ENCODE assay signal across 8 cellular contexts in genomic region chr3:184525337-184526157, GRCh38. TPM values are rescaled to one million over a fixed set of nuclear protein-coding genes. Genes with fewer than 3 reads are reported as not detected.
A peak's percentile ranks its signal among the peaks of the same experiment; 100 is the strongest.
DNase-seq lines count a peak whose midpoint lies in the region; ATAC-seq and TF ChIP-seq lines count a peak whose summit lies in the region.

No MANE protein-coding gene starts in this region.

- no peak overlapping the region for H3K27ac ChIP-seq in MM.1S (ENCODE audit: low read length)

- peaks cover 16 to 28% (median 22%) of the 10 kb centered on the region in 3 donors for H3K27me3 Mint-ChIP-seq in CD14-positive monocyte (ENCODE audit: low read depth in 3 of 3)

- peaks cover 25% of the 10 kb centered on the region for H3K27me3 ChIP-seq in MM.1S (replicated peaks; ENCODE audit: insufficient read depth, low read length)

- no peaks in the 10 kb centered on the region for H3K4me1 ChIP-seq in MM.1S (ENCODE audit: low read length)

- H3K36me3 Mint-ChIP-seq in CD14-positive monocyte = no peaks in the 10 kb centered on the region

- peaks cover 0 to 4% (median 0%) of the 10 kb centered on the region in 7 donors for H3K9me3 Mint-ChIP-seq in CD14-positive monocyte

- no peaks in the 10 kb centered on the region for H3F3A ChIP-seq in MM.1S (ENCODE audit: insufficient read depth, low read length)

- TF ChIP-seq CTCF in CD14-positive monocyte (IDR thresholded peaks at IDR 0.05) (no peak), MM.1S (IDR thresholded peaks at IDR 0.05; ENCODE audit: low read length) (no peak), astrocyte of the spinal cord (IDR thresholded peaks at IDR 0.05; ENCODE audit: low read depth, low read length) (no peak)

- no peaks in the 10 kb centered on the region for H3K9me3 ChIP-seq in MM.1S (replicated peaks; ENCODE audit: insufficient read depth, low read length)

- intact Hi-C loops in CD14-positive monocyte (cut with micrococcal nuclease) = no loop called here

- peaks cover 31% of the 10 kb centered on the region for H3K4me1 Mint-ChIP-seq in CD14-positive monocyte

- H3K36me3 ChIP-seq in MM.1S (replicated peaks; ENCODE audit: insufficient read depth, low read length) = no peaks in the 10 kb centered on the region

- H3K4me2 ChIP-seq in MM.1S (ENCODE audit: low read depth, low read length) = peak overlapping the region; percentile 34; the same call in 1 of the 2 replicates

- peak overlapping the region; percentile 61 for H2AFZ ChIP-seq in MM.1S (ENCODE audit: low read length)

- no peak for DNase-seq in CD14-positive monocyte (ENCODE audit: low spot score)
- no peak for DNase-seq in MM.1S
- no peak for DNase-seq in astrocyte of the spinal cord (ENCODE audit: low read depth, low spot score)
- DNase-seq in iPS-NIHi7 (ENCODE audit: extremely low spot score) = peak; percentile 58
- DNase-seq in stimulated activated CD8-positive, alpha-beta memory T cell treated with anti-CD3 and anti-CD28 coated beads, Interleukin-4, amount 100 ng/mL, for 48 hours = peak; percentile 33
- DNase-seq in central memory CD4-positive, alpha-beta T cell = no peak
- DNase-seq in NAMALWA (ENCODE audit: low spot score) = no peak

- H3K4me3 Mint-ChIP-seq in CD14-positive monocyte = peak overlapping the region; percentile 84 to 94

- H3K4me3 ChIP-seq in MM.1S (ENCODE audit: low read length) = peak overlapping the region; percentile 33; the same call in 1 of the 2 replicates
- H3K4me3 ChIP-seq in astrocyte of the spinal cord (ENCODE audit: low read depth, low read length) = peak overlapping the region; percentile 28

- no peaks in the 10 kb centered on the region for H4K20me1 ChIP-seq in MM.1S (ENCODE audit: insufficient read depth, low read length)

- H3K9ac ChIP-seq in MM.1S (ENCODE audit: low read length) = no peak overlapping the region

- in situ Hi-C loops in astrocyte of the spinal cord (cut with HindIII; ENCODE audit: low sequenced_read_pairs) = no loop called here

- no peaks in the 10 kb centered on the region for H3K9me2 ChIP-seq in MM.1S (replicated peaks; ENCODE audit: insufficient read depth, low read length)

- no peak for ATAC-seq in HG03354 (IDR thresholded peaks at IDR 0.05; ENCODE audit: poor library complexity, severe bottlenecking, unreplicated experiment)

- no peaks in the 10 kb centered on the region for H3K79me2 ChIP-seq in MM.1S (ENCODE audit: low read length)

- peak overlapping the region; percentile 53 to 90 (median 87) for H3K27ac Mint-ChIP-seq in CD14-positive monocyte

RNA-seq across cellular contexts. Expression of gene EPHB3, which starts 36.0 kb away (rescaled TPM):
- polyA plus RNA-seq in CD14-positive monocyte = 1 to 10 TPM in 1 of 2 donors, under 1 TPM in 1; 0.80 to 1.2 TPM

Comparison
In these comparisons a context has a peak if more than half of its experiments do, and no peak if none do; other contexts are left out.
1. DNase-seq: peak in iPS-NIHi7 (single experiment) and stimulated activated CD8-positive, alpha-beta memory T cell treated with anti-CD3 and anti-CD28 coated beads, Interleukin-4, amount 100 ng/mL, for 48 hours (single experiment); none in CD14-positive monocyte (single experiment), MM.1S (single experiment), astrocyte of the spinal cord (single experiment), central memory CD4-positive, alpha-beta T cell (single experiment) and NAMALWA (single experiment).